In the genomic region with DNA sequence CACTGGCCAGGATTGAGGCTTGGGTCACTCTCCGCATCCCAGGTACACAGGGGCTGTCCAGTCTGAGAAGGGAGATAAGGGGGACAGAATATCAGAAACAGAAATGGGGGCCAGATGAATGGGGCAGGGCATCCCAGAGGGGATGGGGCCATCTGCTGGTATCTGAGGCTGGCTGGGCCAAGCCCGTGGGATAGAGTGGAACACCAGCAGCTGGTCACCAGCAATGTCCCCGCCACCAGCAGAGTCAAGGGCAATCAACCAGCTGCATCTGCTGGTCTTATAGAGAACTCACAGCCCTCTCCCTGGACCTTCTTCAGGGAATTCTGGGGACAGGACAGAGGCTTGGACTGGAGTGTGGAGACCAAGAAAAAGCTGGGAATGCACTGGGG, we compare ENCODE assay signal across 1 cellular context.
TF ChIP-seq lines count a peak whose summit lies in the region.

No MANE protein-coding gene starts in this region.

TF ChIP-seq in IMR-90, 13 proteins besides CTCF, POLR2A, EP300 and RAD21 (continued from another document):
- TF ChIP-seq RFX5 (IDR thresholded peaks at IDR 0.05; ENCODE audit: low read depth, low read length) (no peak), FOS (IDR thresholded peaks at IDR 0.05; ENCODE audit: low read depth, low read length) (no peak), CHD1 (IDR thresholded peaks at IDR 0.05; ENCODE audit: low read depth, low read length) (no peak), CEBPB (IDR thresholded peaks at IDR 0.05; ENCODE audit: low read depth, low read length) (no peak), NFE2L2 (IDR thresholded peaks at IDR 0.05; ENCODE audit: low read depth, low read length) (no peak), SMC3 (IDR thresholded peaks at IDR 0.05; ENCODE audit: low read depth, low read length) (no peak), BHLHE40 (IDR thresholded peaks at IDR 0.05; ENCODE audit: low read depth, low read length) (no peak), MXI1 (IDR thresholded peaks at IDR 0.05; ENCODE audit: borderline replicate concordance, low read depth, low read length) (no peak)
- TF ChIP-seq, protein P1, sequence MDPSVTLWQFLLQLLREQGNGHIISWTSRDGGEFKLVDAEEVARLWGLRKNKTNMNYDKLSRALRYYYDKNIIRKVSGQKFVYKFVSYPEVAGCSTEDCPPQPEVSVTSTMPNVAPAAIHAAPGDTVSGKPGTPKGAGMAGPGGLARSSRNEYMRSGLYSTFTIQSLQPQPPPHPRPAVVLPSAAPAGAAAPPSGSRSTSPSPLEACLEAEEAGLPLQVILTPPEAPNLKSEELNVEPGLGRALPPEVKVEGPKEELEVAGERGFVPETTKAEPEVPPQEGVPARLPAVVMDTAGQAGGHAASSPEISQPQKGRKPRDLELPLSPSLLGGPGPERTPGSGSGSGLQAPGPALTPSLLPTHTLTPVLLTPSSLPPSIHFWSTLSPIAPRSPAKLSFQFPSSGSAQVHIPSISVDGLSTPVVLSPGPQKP (IDR thresholded peaks at IDR 0.05; ENCODE audit: borderline replicate concordance, low read depth, low read length), result no peak
- TF ChIP-seq, protein P2, sequence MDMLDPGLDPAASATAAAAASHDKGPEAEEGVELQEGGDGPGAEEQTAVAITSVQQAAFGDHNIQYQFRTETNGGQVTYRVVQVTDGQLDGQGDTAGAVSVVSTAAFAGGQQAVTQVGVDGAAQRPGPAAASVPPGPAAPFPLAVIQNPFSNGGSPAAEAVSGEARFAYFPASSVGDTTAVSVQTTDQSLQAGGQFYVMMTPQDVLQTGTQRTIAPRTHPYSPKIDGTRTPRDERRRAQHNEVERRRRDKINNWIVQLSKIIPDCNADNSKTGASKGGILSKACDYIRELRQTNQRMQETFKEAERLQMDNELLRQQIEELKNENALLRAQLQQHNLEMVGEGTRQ (IDR thresholded peaks at IDR 0.05; ENCODE audit: low read depth, low read length), result no peak
